ENCODE assay signal across 14 cellular contexts in the genomic region with DNA sequence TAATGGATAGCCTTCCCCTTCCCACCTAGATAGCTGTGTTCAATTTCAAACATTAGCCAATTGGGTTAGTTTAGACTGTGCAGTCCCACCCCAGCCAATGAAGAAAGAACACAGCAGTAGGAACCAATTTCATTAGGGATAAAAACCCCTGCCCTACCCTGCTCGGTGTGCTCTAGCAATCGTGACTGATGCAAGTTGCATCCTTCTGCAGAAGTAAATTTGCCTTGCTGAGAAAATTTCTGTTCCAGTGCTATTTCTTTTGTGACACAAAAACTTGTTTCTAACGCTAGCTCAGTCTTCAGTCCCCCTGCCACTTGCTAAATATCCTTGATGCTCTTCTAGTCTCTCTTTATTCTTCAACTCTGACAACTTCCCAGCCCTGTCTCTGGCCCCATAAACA. TPM values are rescaled to one million over a fixed set of nuclear protein-coding genes. Genes with fewer than 3 reads are reported as not detected.
DNase-seq lines count a peak whose midpoint lies in the region; ATAC-seq and TF ChIP-seq lines count a peak whose summit lies in the region.
"Had no signal": no experiment of that assay in that cellular context is flagged by ENCODE, and none has a peak within 500 bp of the region (broad histone marks: within the 10 kb centered on the region; RNA-seq: fewer than 3 reads in every experiment).

No MANE protein-coding gene starts in this region.

- peaks cover 5% of the 10 kb centered on the region for H3K27me3 ChIP-seq in adipocyte (replicated peaks; ENCODE audit: control insufficient read depth, insufficient read depth, low read length)
- no peaks in the 10 kb centered on the region for H3K27me3 ChIP-seq in hepatocyte
- H3K27me3 ChIP-seq: BLaER1 had no signal

- H3K36me3 ChIP-seq in adipocyte (ENCODE audit: control insufficient read depth, insufficient read depth, low read length, severe bottlenecking), result no peaks in the 10 kb centered on the region
- no peaks in the 10 kb centered on the region for H3K36me3 ChIP-seq in hepatocyte (replicated peaks; ENCODE audit: insufficient read depth, low read depth)
- H3K36me3 ChIP-seq: BLaER1 had no signal

- H3K79me2 ChIP-seq in hepatocyte, result no peaks in the 10 kb centered on the region

- no peak overlapping the region for H2AFZ ChIP-seq in hepatocyte
- H2AFZ ChIP-seq: GM23338 had no signal

- H3K9me2 ChIP-seq in hepatocyte (replicated peaks; ENCODE audit: insufficient read depth), result no peaks in the 10 kb centered on the region

- ATAC-seq in GM21717 (IDR thresholded peaks at IDR 0.05; ENCODE audit: unreplicated experiment), result no peak
- ATAC-seq: GM23338 had no signal

- H3K9me3 ChIP-seq in adipocyte (ENCODE audit: control insufficient read depth, low read length), result peaks cover 45% of the 10 kb centered on the region
- H3K9me3 ChIP-seq in hepatocyte (ENCODE audit: low read depth), result no peaks in the 10 kb centered on the region

- H3K4me3 ChIP-seq in adipocyte (ENCODE audit: low read length) (peak overlapping the region; percentile 12), hepatocyte (no peak overlapping the region)
- H3K4me3 ChIP-seq: BLaER1, GM23338 had no signal

- DNase-seq in DMS53 (lab: John Stamatoyannopoulos, UW) (peak; percentile 12), DMS53 treated with DMSO at 0.1 percent for 48 hours (lab: John Stamatoyannopoulos, UW; ENCODE audit: unreplicated experiment) (no peak), adipocyte (ENCODE audit: low read depth) (no peak), hepatocyte (ENCODE audit: low spot score) (no peak), GM19240 (ENCODE audit: insufficient read length, low spot score) (no peak), substantia nigra (lab: John Stamatoyannopoulos, UW) (no peak)
- DNase-seq: 8988T; CD4-positive, alpha-beta memory T cell; DMS79; GDM1; H7 had no signal

- H3K4me1 ChIP-seq in adipocyte (ENCODE audit: control insufficient read depth, insufficient read depth, low read length) (no peaks in the 10 kb centered on the region), hepatocyte (ENCODE audit: insufficient read depth) (peaks cover 7% of the 10 kb centered on the region)
- H3K4me1 ChIP-seq: BLaER1 had no signal

- H3K9ac ChIP-seq in adipocyte (ENCODE audit: low read length), result no peak overlapping the region
- H3K9ac ChIP-seq: BLaER1 had no signal

- H3K4me2 ChIP-seq in hepatocyte, result peak overlapping the region; percentile 43
- H3K4me2 ChIP-seq: BLaER1, GM23338 had no signal

- H3K27ac ChIP-seq in hepatocyte (peak overlapping the region; percentile 29), substantia nigra (ENCODE audit: low read depth, low read length, poor library complexity, severe bottlenecking) (no peak overlapping the region)
- H3K27ac ChIP-seq: BLaER1 had no signal

- TF ChIP-seq CTCF in hepatocyte (IDR thresholded peaks at IDR 0.05; ENCODE audit: poor library complexity), result no peak

- no peaks in the 10 kb centered on the region for H4K20me1 ChIP-seq in hepatocyte (ENCODE audit: insufficient read depth, poor library complexity, severe bottlenecking)
- H4K20me1 ChIP-seq: BLaER1 had no signal

- WGBS in hepatocyte (ENCODE audit: low lambda C conversion rate, missing lambda C conversion rate), result 26% methylated on average over 3 of the region's 3 CpGs

RNA-seq across cellular contexts. Expression of gene SAP130, which starts 15.2 kb away (rescaled TPM):
- total RNA-seq in hepatocyte, result 12.6 and 18.8 TPM in 2 replicates
- polyA plus RNA-seq in hepatocyte, result 12.7 and 18.4 TPM in 2 replicates

RNA-seq across cellular contexts. Expression of gene UGGT1, which starts 48.0 kb away (rescaled TPM):
- 38.8 and 49.7 TPM in 2 replicates for total RNA-seq in hepatocyte
- polyA plus RNA-seq in hepatocyte, result 6.8 and 11.8 TPM in 2 replicates
